ENCODE assay signal across 26 cellular contexts in the genomic region with DNA sequence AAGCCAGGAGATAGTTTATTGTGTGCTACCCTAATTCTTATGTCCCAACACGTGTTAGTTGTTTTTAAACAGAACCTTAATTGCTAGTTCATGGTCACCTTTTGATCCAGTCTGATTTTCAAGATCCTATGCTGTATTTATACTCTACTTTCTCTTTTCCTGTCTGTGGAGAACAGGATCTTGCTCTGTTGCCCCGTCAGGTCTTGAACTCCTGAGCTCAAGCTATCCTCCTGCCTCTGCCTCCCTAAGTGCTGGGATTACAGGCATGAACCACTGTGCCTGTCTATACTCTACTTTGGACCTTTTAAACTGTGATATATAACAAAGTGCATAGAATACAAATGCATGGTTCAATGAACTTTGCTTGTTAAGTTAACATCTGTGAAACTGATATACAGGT.
"Had no signal": no experiment of that assay in that cellular context is flagged by ENCODE, and none has a peak within 500 bp of the region (broad histone marks: within the 10 kb centered on the region; RNA-seq: fewer than 3 reads in every experiment).

No MANE protein-coding gene starts in this region.

- H3K4me3 ChIP-seq: breast epithelium, sigmoid colon, testis, transverse colon had no signal

- H3K4me1 ChIP-seq: breast epithelium, sigmoid colon, testis, transverse colon had no signal

- DNase-seq: activated CD4-positive, alpha-beta T cell treated with anti-CD3 and anti-CD28 coated beads for 1 hour; activated CD4-positive, alpha-beta T cell treated with anti-CD3 and anti-CD28 coated beads, Interleukin-2, amount 10 ng/mL, durations not matched to agents 7 days and 5 days; activated CD8-positive, alpha-beta memory T cell treated with anti-CD3 and anti-CD28 coated beads, Interleukin-2, amount 10 ng/mL, durations not matched to agents 7 days and 5 days; activated CD8-positive, alpha-beta T cell treated with anti-CD3 and anti-CD28 coated beads for 36 hours; activated naive CD8-positive, alpha-beta T cell treated with anti-CD3 and anti-CD28 coated beads, Interleukin-2, amount 50 U/mL, for 24 hours; activated T-cell treated with anti-CD3 and anti-CD28 coated beads, Interleukin-2, amount 50 U/mL, for 48 hours; amygdala; central memory CD4-positive, alpha-beta T cell; endodermal cell; left ventricle myocardium superior; mammary epithelial cell; retina; sigmoid colon; stimulated activated CD4-positive, alpha-beta T cell treated with anti-CD3 and anti-CD28 coated beads, Interleukin-1b, Interleukin-23, amount 100 ng/mL, for 48 hours; stimulated activated CD4-positive, alpha-beta T cell treated with anti-CD3 and anti-CD28 coated beads, Interleukin-4, amount 100 ng/mL, for 4 hours; stimulated activated CD8-positive, alpha-beta memory T cell treated with anti-CD3 and anti-CD28 coated beads, Interleukin-4, amount 100 ng/mL, for 48 hours; T-helper 1 cell; testis; transverse colon; WERI-Rb-1 had no signal

- H3K9me3 Mint-ChIP-seq: activated CD4-positive, alpha-beta T cell treated with anti-CD3 and anti-CD28 coated beads, Interleukin-2, amount 10 ng/mL, durations not matched to agents 7 days and 5 days; activated CD8-positive, alpha-beta T cell treated with anti-CD3 and anti-CD28 coated beads for 36 hours; activated naive CD4-positive, alpha-beta T cell treated with anti-CD3 and anti-CD28 coated beads, Interleukin-2, amount 50 U/mL, for 24 hours; activated naive CD8-positive, alpha-beta T cell treated with anti-CD3 and anti-CD28 coated beads, Interleukin-2, amount 50 U/mL, for 24 hours; activated T-helper 2 cell treated with anti-CD3 and anti-CD28 coated beads, Interferon-gamma antibody, Interleukin-2, Interleukin-4, amounts not matched to agents 10 μg/mL and 5 μg/mL and 100 μg/mL, durations not matched to agents 14 hours and 24 hours and 36 hours; endodermal cell; nephron; stimulated activated memory B cell treated with anti-CD40 and anti-IgM and Interleukin-4, amounts not matched to agents 10 μg/mL and 1 μg/mL and 100 μg/mL, for 72 hours; T-helper 2 cell treated with Interferon-gamma antibody and Interleukin-4, amounts not matched to agents 5 μg/mL and 100 μg/mL, for 36 hours had no signal

- H3K27ac Mint-ChIP-seq: activated CD4-positive, alpha-beta T cell treated with anti-CD3 and anti-CD28 coated beads, Interleukin-2, amount 10 ng/mL, durations not matched to agents 7 days and 5 days; activated CD8-positive, alpha-beta memory T cell treated with anti-CD3 and anti-CD28 coated beads, Interleukin-2, amount 10 ng/mL, durations not matched to agents 7 days and 5 days; activated CD8-positive, alpha-beta T cell treated with anti-CD3 and anti-CD28 coated beads for 36 hours; activated naive CD4-positive, alpha-beta T cell treated with anti-CD3 and anti-CD28 coated beads, Interleukin-2, amount 50 U/mL, for 24 hours; activated naive CD8-positive, alpha-beta T cell treated with anti-CD3 and anti-CD28 coated beads, Interleukin-2, amount 50 U/mL, for 24 hours; activated T-helper 2 cell treated with anti-CD3 and anti-CD28 coated beads, Interferon-gamma antibody, Interleukin-2, Interleukin-4, amounts not matched to agents 10 μg/mL and 5 μg/mL and 100 μg/mL, durations not matched to agents 14 hours and 24 hours and 36 hours; endodermal cell; nephron; stimulated activated memory B cell treated with anti-CD40 and anti-IgM and Interleukin-4, amounts not matched to agents 10 μg/mL and 1 μg/mL and 100 μg/mL, for 72 hours; T-helper 2 cell treated with Interferon-gamma antibody and Interleukin-4, amounts not matched to agents 5 μg/mL and 100 μg/mL, for 36 hours had no signal

- H3K27me3 ChIP-seq: breast epithelium, sigmoid colon, testis, transverse colon had no signal

- H3K4me3 Mint-ChIP-seq: activated CD4-positive, alpha-beta T cell treated with anti-CD3 and anti-CD28 coated beads, Interleukin-2, amount 10 ng/mL, durations not matched to agents 7 days and 5 days; activated CD8-positive, alpha-beta memory T cell treated with anti-CD3 and anti-CD28 coated beads, Interleukin-2, amount 10 ng/mL, durations not matched to agents 7 days and 5 days; activated CD8-positive, alpha-beta T cell treated with anti-CD3 and anti-CD28 coated beads for 36 hours; activated naive CD4-positive, alpha-beta T cell treated with anti-CD3 and anti-CD28 coated beads, Interleukin-2, amount 50 U/mL, for 24 hours; activated naive CD8-positive, alpha-beta T cell treated with anti-CD3 and anti-CD28 coated beads, Interleukin-2, amount 50 U/mL, for 24 hours; endodermal cell; nephron; stimulated activated memory B cell treated with anti-CD40 and anti-IgM and Interleukin-4, amounts not matched to agents 10 μg/mL and 1 μg/mL and 100 μg/mL, for 72 hours; T-helper 2 cell treated with Interferon-gamma antibody and Interleukin-4, amounts not matched to agents 5 μg/mL and 100 μg/mL, for 36 hours had no signal

- H3K36me3 ChIP-seq: breast epithelium, sigmoid colon, transverse colon, WERI-Rb-1 had no signal

- ATAC-seq: activated CD8-positive, alpha-beta memory T cell treated with anti-CD3 and anti-CD28 coated beads, Interleukin-2, amount 10 ng/mL, durations not matched to agents 7 days and 5 days; activated CD8-positive, alpha-beta T cell treated with anti-CD3 and anti-CD28 coated beads for 36 hours; activated naive CD8-positive, alpha-beta T cell treated with anti-CD3 and anti-CD28 coated beads, Interleukin-2, amount 50 U/mL, for 24 hours; left ventricle myocardium superior; stimulated activated memory B cell treated with anti-CD40 and anti-IgM and Interleukin-4, amounts not matched to agents 10 μg/mL and 1 μg/mL and 100 μg/mL, for 72 hours had no signal

- H3K36me3 Mint-ChIP-seq: activated CD8-positive, alpha-beta memory T cell treated with anti-CD3 and anti-CD28 coated beads, Interleukin-2, amount 10 ng/mL, durations not matched to agents 7 days and 5 days; activated naive CD4-positive, alpha-beta T cell treated with anti-CD3 and anti-CD28 coated beads, Interleukin-2, amount 50 U/mL, for 24 hours; stimulated activated memory B cell treated with anti-CD40 and anti-IgM and Interleukin-4, amounts not matched to agents 10 μg/mL and 1 μg/mL and 100 μg/mL, for 72 hours had no signal

- H3K27me3 Mint-ChIP-seq: activated naive CD8-positive, alpha-beta T cell treated with anti-CD3 and anti-CD28 coated beads, Interleukin-2, amount 50 U/mL, for 24 hours; stimulated activated memory B cell treated with anti-CD40 and anti-IgM and Interleukin-4, amounts not matched to agents 10 μg/mL and 1 μg/mL and 100 μg/mL, for 72 hours had no signal

- H3K27ac ChIP-seq: breast epithelium, sigmoid colon, testis, transverse colon, WERI-Rb-1 had no signal

- H3K9me3 ChIP-seq: breast epithelium, sigmoid colon, testis, transverse colon had no signal

- H3K4me1 Mint-ChIP-seq: activated CD4-positive, alpha-beta T cell treated with anti-CD3 and anti-CD28 coated beads, Interleukin-2, amount 10 ng/mL, durations not matched to agents 7 days and 5 days; activated naive CD4-positive, alpha-beta T cell treated with anti-CD3 and anti-CD28 coated beads, Interleukin-2, amount 50 U/mL, for 24 hours; endodermal cell; nephron had no signal
